14 cellular contexts compared by ENCODE assay signal in the genomic region with DNA sequence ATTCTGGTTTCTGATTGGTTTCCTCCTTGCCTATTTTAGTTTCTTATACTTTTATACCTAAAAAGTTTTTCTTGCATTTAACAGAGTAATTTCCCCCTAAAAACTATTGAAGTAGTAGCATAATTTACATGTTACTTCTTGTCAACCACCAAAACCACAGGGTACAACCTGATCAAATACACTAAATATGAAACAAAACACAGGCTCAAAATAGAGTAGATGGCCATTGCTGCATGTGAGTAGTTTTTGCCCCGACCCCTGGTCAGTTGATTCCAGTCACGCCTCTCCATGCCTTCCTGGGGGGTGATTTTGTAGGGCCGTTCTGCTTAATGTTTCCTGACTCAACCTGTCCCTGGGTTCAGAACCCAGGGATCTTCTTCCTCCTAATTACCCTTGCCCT.
A peak's percentile ranks its signal among the peaks of the same experiment; 100 is the strongest.
DNase-seq lines count a peak whose midpoint lies in the region; ATAC-seq and TF ChIP-seq lines count a peak whose summit lies in the region.
"Had no signal": no experiment of that assay in that cellular context is flagged by ENCODE, and none has a peak within 500 bp of the region (broad histone marks: within the 10 kb centered on the region; RNA-seq: fewer than 3 reads in every experiment).

No MANE protein-coding gene starts in this region.

- H3K4me1 Mint-ChIP-seq in natural killer cell: peaks cover 52 to 57% of the 10 kb centered on the region in 2 donors

- peak overlapping the region; percentile 52 to 74 for H3K27ac Mint-ChIP-seq in natural killer cell
- H3K27ac Mint-ChIP-seq: activated naive CD8-positive, alpha-beta T cell treated with anti-CD3 and anti-CD28 coated beads, Interleukin-2, amount 10 ng/mL, durations not matched to agents 7 days and 5 days had no signal

- no peaks in the 10 kb centered on the region for H3K27me3 Mint-ChIP-seq in natural killer cell (ENCODE audit: low read depth in 2 of 2)
- H3K27me3 Mint-ChIP-seq: activated naive CD8-positive, alpha-beta T cell treated with anti-CD3 and anti-CD28 coated beads, Interleukin-2, amount 10 ng/mL, durations not matched to agents 7 days and 5 days had no signal

- no peaks in the 10 kb centered on the region for H3K9me3 Mint-ChIP-seq in natural killer cell
- H3K9me3 Mint-ChIP-seq: activated naive CD8-positive, alpha-beta T cell treated with anti-CD3 and anti-CD28 coated beads, Interleukin-2, amount 10 ng/mL, durations not matched to agents 7 days and 5 days had no signal

- H3K36me3 Mint-ChIP-seq in natural killer cell: no peaks in the 10 kb centered on the region

- DNase-seq in natural killer cell (no peak), NCI-H2171 treated with DMSO at 0.1 percent for 48 hours (lab: John Stamatoyannopoulos, UW) (no peak), GF-D8 (lab: John Stamatoyannopoulos, UW) (no peak), kidney glomerular epithelial cell (lab: John Stamatoyannopoulos, UW) (no peak)
- DNase-seq: activated CD4-positive, alpha-beta T cell treated with anti-CD3 and anti-CD28 coated beads, Interleukin-2, amount 50 U/mL, for 1 hour; activated naive CD8-positive, alpha-beta T cell treated with anti-CD3 and anti-CD28 coated beads, Interleukin-2, amount 10 ng/mL, durations not matched to agents 7 days and 5 days; effector CD8-positive, alpha-beta T cell; MM.1S; NCI-H82 had no signal

- peak overlapping the region; percentile 77 for H3K4me3 Mint-ChIP-seq in natural killer cell
- H3K4me3 Mint-ChIP-seq: activated naive CD8-positive, alpha-beta T cell treated with anti-CD3 and anti-CD28 coated beads, Interleukin-2, amount 10 ng/mL, durations not matched to agents 7 days and 5 days had no signal

- TF ChIP-seq CTCF in natural killer cell (IDR thresholded peaks at IDR 0.05): no peak

- intact Hi-C loops in natural killer cell (cut with micrococcal nuclease): no loop called here

- ATAC-seq in GM18861 (IDR thresholded peaks at IDR 0.05; ENCODE audit: unreplicated experiment): peak; percentile 90
- ATAC-seq in GM21786 (IDR thresholded peaks at IDR 0.05; ENCODE audit: unreplicated experiment): peak; percentile 80
- ATAC-seq in HG03280 (IDR thresholded peaks at IDR 0.05; ENCODE audit: unreplicated experiment): peak; percentile 67
- peak in 2 of 3 donors; percentile 46 to 66 for ATAC-seq in natural killer cell
- ATAC-seq in HG03025 (IDR thresholded peaks at IDR 0.05; ENCODE audit: low FRiP score, unreplicated experiment): no peak
- ATAC-seq: SK-N-SH treated with all-trans-retinoic acid at 6 μM for 48 hours had no signal
